Comparison of ENCODE assay signal across 14 cellular contexts in the genomic region with DNA sequence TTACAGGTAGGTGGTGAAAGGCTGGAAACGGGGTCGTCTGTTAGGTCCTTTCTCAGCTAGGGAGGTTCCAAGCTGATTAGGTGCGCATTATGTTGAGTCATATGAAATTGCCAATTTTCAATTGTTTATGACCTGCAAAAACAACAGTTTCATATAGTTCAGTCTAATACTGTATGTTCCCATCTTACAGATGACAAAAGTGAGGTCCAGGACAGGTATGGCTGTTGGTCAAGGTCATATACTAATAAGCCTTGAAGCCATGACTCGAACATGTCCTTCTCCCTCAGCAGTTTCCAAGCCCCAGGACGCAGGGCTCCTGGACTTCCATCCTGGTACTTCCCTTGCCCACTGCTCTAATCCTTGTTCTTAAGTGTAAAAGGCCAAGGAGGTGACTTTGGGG. TPM values are rescaled to one million over a fixed set of nuclear protein-coding genes. Genes with fewer than 3 reads are reported as not detected.
DNase-seq lines count a peak whose midpoint lies in the region; TF ChIP-seq lines count a peak whose summit lies in the region.
"Had no signal": no experiment of that assay in that cellular context is flagged by ENCODE, and none has a peak within 500 bp of the region (broad histone marks: within the 10 kb centered on the region; RNA-seq: fewer than 3 reads in every experiment).

No MANE protein-coding gene starts in this region.

- H3K4me1 ChIP-seq in mucosa of rectum (ENCODE audit: control insufficient read depth in 2 of 2, insufficient read depth in 2 of 2, low read length in 2 of 2) (peaks cover under 1 to 9% of the 10 kb centered on the region in 2 donors), ovary (ENCODE audit: insufficient read depth) (peaks cover under 1% of the 10 kb centered on the region)
- H3K4me1 ChIP-seq: Caco-2 had no signal

- no peaks in the 10 kb centered on the region for H3K9me3 ChIP-seq in mucosa of rectum (ENCODE audit: control insufficient read depth in 2 of 2, low read length in 2 of 2)
- H3K9me3 ChIP-seq in ovary = no peaks in the 10 kb centered on the region
- H3K9me3 ChIP-seq: Caco-2 had no signal

- intact Hi-C loops in ovary (cut with DNase I) = no loop called here

- TF ChIP-seq CTCF in RWPE1 (conservative IDR thresholded peaks at IDR 0.05; ENCODE audit: low read depth) (no peak), ovary (IDR thresholded peaks at IDR 0.05) (no peak)

- POLR2A ChIA-PET in RWPE1 (lab: Yijun Ruan, JAX; ENCODE audit: low non-redundant PET) = no interaction called here

- no peak overlapping the region for H3K9ac ChIP-seq in mucosa of rectum (ENCODE audit: low read depth in 1 of 2, low read length in 2 of 2)

- no peaks in the 10 kb centered on the region for H3K27me3 ChIP-seq in mucosa of rectum (ENCODE audit: control insufficient read depth in 2 of 2, insufficient read depth in 2 of 2, low read length in 2 of 2)
- no peaks in the 10 kb centered on the region for H3K27me3 ChIP-seq in ovary

- no peak for TF ChIP-seq EP300 in ovary (IDR thresholded peaks at IDR 0.05)

- H3K4me3 ChIP-seq in mucosa of rectum (ENCODE audit: low read length in 2 of 2) (no peak overlapping the region), ovary (no peak overlapping the region)

- H3K36me3 ChIP-seq in mucosa of rectum (ENCODE audit: control insufficient read depth in 2 of 2, insufficient read depth in 2 of 2, low read length in 2 of 2) (peaks cover 33 to 55% of the 10 kb centered on the region in 2 donors), ovary (peaks cover 3% of the 10 kb centered on the region)

- CTCF ChIA-PET in RWPE1 (lab: Yijun Ruan, JAX) = no interaction called here

- 94 to 97% (median 96%) methylated on average over 5 of the region's 5 CpGs for WGBS in ovary, 3 donors

- TF ChIP-seq POLR2A in ovary (IDR thresholded peaks at IDR 0.05) = no peak

- H3K27ac ChIP-seq in RWPE1 (peak overlapping the region; percentile 44; the same call in 1 of the 2 replicates), caudate nucleus (ENCODE audit: low read depth, low read length) (peak overlapping the region; percentile 45), mucosa of rectum (ENCODE audit: low read depth in 2 of 2, low read length in 2 of 2) (peak overlapping the region; percentile 2 to 19), ovary (no peak overlapping the region)

- DNase-seq in RWPE1 (ENCODE audit: low spot score) (no peak), caudate nucleus (lab: John Stamatoyannopoulos, UW) (no peak), ovary (no peak), CD1c-positive myeloid dendritic cell (ENCODE audit: extremely low spot score) (no peak)
- DNase-seq in effector CD4-positive, alpha-beta T cell = no peak
- DNase-seq: Caco-2; CD4-positive, CD25-positive, alpha-beta regulatory T cell; CD8-positive, alpha-beta T cell; DMS153; DND-41; GOT3; H7; HCEC 1CT had no signal

RNA-seq across cellular contexts. Expression of a gene that starts 56.3 kb away (rescaled TPM):
- total RNA-seq in ovary = 10 to 100 TPM; 10.6 to 27.4 (median 20.2) TPM
- polyA plus RNA-seq in ovary = 10 to 100 TPM in 1 of 2 donors, 1 to 10 TPM in 1; 5.3 to 11.9 TPM

Comparison
In these comparisons a context has a peak if more than half of its experiments do, and no peak if none do; other contexts are left out.
1. H3K27ac ChIP-seq: peak in RWPE1 (single experiment), caudate nucleus (single experiment) and mucosa of rectum (2 of 2); none in ovary (0 of 2).